Comparison of ENCODE assay signal across 24 cellular contexts in the genomic region with DNA sequence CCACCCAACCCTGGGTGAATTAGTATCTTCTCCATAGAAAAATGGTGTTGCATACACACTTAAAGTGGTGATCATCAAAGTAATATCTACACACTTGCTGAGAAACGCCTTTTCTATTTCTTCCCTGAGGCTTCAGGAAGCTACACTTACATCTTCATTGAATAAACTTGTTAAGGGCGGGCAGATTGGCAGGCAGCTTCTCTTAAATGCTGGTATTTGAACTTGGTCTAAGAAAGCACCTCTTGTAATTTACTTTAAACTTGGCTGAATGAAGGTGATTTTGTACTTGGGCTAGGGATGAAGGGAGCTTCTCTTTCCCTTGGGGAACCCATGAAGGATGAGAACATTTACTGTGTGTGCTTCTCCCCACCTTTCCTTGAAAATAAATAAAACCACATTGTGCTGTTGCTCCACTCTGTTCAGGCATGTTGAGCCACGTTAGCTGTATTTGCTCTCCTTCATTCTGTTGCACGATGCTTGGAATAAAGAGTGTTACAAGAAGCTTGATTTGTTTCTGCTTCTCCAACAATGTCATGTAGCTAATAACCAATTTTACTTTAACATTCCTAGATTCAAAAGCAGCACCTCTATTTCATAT.
"Had no signal": no experiment of that assay in that cellular context is flagged by ENCODE, and none has a peak within 500 bp of the region (broad histone marks: within the 10 kb centered on the region; RNA-seq: fewer than 3 reads in every experiment).

No MANE protein-coding gene starts in this region.

- H3K27ac ChIP-seq: adrenal gland, coronary artery, hepatocyte, parathyroid adenoma, transverse colon, uterus had no signal

- H2AFZ ChIP-seq: hepatocyte, parathyroid adenoma had no signal

- H3K27me3 ChIP-seq: adrenal gland, hepatocyte, transverse colon, uterus had no signal

- H3K4me1 ChIP-seq: adrenal gland, parathyroid adenoma, transverse colon, uterus had no signal

- H3K36me3 ChIP-seq: adrenal gland, transverse colon, uterus had no signal

- H3K27ac Mint-ChIP-seq: activated naive CD4-positive, alpha-beta T cell treated with anti-CD3 and anti-CD28 coated beads, Interleukin-2, amount 50 U/mL, for 72 hours; activated T-cell treated with anti-CD3 and anti-CD28 coated beads, Interleukin-2, amount 50 U/mL, for 24 hours; activated T-helper 17 cell treated with anti-CD3 and anti-CD28 coated beads, Interleukin-2, amount 50 U/mL, for 72 hours; endodermal cell; nephron; stimulated activated naive B cell treated with anti-CD40 and anti-IgM and Interleukin-4, amounts not matched to agents 10 μg/mL and 1 μg/mL and 100 μg/mL, for 72 hours had no signal

- H3K9me3 ChIP-seq: adrenal gland, transverse colon, uterus had no signal

- H3K9ac ChIP-seq: parathyroid adenoma had no signal

- H3K27me3 Mint-ChIP-seq: activated T-cell treated with anti-CD3 and anti-CD28 coated beads, Interleukin-2, amount 50 U/mL, for 24 hours; activated T-helper 17 cell treated with anti-CD3 and anti-CD28 coated beads, Interleukin-2, amount 50 U/mL, for 72 hours; stimulated activated naive B cell treated with anti-CD40 and anti-IgM and Interleukin-4, amounts not matched to agents 10 μg/mL and 1 μg/mL and 100 μg/mL, for 72 hours had no signal

- H3K4me2 ChIP-seq: hepatocyte had no signal

- ATAC-seq: activated naive CD4-positive, alpha-beta T cell treated with anti-CD3 and anti-CD28 coated beads, Interleukin-2, amount 50 U/mL, for 72 hours; activated T-helper 17 cell treated with anti-CD3 and anti-CD28 coated beads, Interleukin-2, amount 50 U/mL, for 72 hours; left ventricle myocardium superior; sciatic nerve; stimulated activated naive B cell treated with anti-CD40 and anti-IgM and Interleukin-4, amounts not matched to agents 10 μg/mL and 1 μg/mL and 100 μg/mL, for 72 hours had no signal

- H3K36me3 Mint-ChIP-seq: activated naive CD4-positive, alpha-beta T cell treated with anti-CD3 and anti-CD28 coated beads, Interleukin-2, amount 50 U/mL, for 72 hours; stimulated activated naive B cell treated with anti-CD40 and anti-IgM and Interleukin-4, amounts not matched to agents 10 μg/mL and 1 μg/mL and 100 μg/mL, for 72 hours had no signal

- H3K4me3 ChIP-seq: adrenal gland, coronary artery, hepatocyte, transverse colon, uterus had no signal

- H3K9me3 Mint-ChIP-seq: activated naive CD4-positive, alpha-beta T cell treated with anti-CD3 and anti-CD28 coated beads, Interleukin-2, amount 50 U/mL, for 72 hours; activated T-cell treated with anti-CD3 and anti-CD28 coated beads, Interleukin-2, amount 50 U/mL, for 24 hours; activated T-helper 17 cell treated with anti-CD3 and anti-CD28 coated beads, Interleukin-2, amount 50 U/mL, for 72 hours; stimulated activated naive B cell treated with anti-CD40 and anti-IgM and Interleukin-4, amounts not matched to agents 10 μg/mL and 1 μg/mL and 100 μg/mL, for 72 hours had no signal

- H3K4me1 Mint-ChIP-seq: activated T-helper 17 cell treated with anti-CD3 and anti-CD28 coated beads, Interleukin-2, amount 50 U/mL, for 72 hours; stimulated activated naive B cell treated with anti-CD40 and anti-IgM and Interleukin-4, amounts not matched to agents 10 μg/mL and 1 μg/mL and 100 μg/mL, for 72 hours had no signal

- DNase-seq: activated CD8-positive, alpha-beta memory T cell treated with anti-CD3 and anti-CD28 coated beads for 24 hours; activated CD8-positive, alpha-beta memory T cell treated with anti-CD3 and anti-CD28 coated beads, Interleukin-2, amount 50 U/mL, for 4 hours; activated T-cell treated with anti-CD3 and anti-CD28 coated beads, Interleukin-2, amount 50 U/mL, for 24 hours; adrenal gland; cerebellar nuclear complex; endodermal cell; erythroblast; glutamatergic neuron; left ventricle myocardium superior; nucleus accumbens; small intestine; stimulated activated CD4-positive, alpha-beta T cell treated with anti-CD3 and anti-CD28 coated beads, Interleukin-2, amount 100 ng/mL, for 48 hours; stimulated activated CD8-positive, alpha-beta memory T cell treated with anti-CD3 and anti-CD28 coated beads, Interleukin-4, amount 100 ng/mL, for 48 hours; stimulated activated naive B cell treated with anti-CD40 and anti-IgM and Interleukin-4, amounts not matched to agents 10 μg/mL and 1 μg/mL and 100 μg/mL, for 72 hours; T-helper 1 cell; transverse colon; uterus had no signal

- H3K4me3 Mint-ChIP-seq: activated T-cell treated with anti-CD3 and anti-CD28 coated beads, Interleukin-2, amount 50 U/mL, for 24 hours; activated T-helper 17 cell treated with anti-CD3 and anti-CD28 coated beads, Interleukin-2, amount 50 U/mL, for 72 hours; endodermal cell; nephron; stimulated activated naive B cell treated with anti-CD40 and anti-IgM and Interleukin-4, amounts not matched to agents 10 μg/mL and 1 μg/mL and 100 μg/mL, for 72 hours had no signal
